ENCODE assay signal across 1 cellular context in the genomic region with DNA sequence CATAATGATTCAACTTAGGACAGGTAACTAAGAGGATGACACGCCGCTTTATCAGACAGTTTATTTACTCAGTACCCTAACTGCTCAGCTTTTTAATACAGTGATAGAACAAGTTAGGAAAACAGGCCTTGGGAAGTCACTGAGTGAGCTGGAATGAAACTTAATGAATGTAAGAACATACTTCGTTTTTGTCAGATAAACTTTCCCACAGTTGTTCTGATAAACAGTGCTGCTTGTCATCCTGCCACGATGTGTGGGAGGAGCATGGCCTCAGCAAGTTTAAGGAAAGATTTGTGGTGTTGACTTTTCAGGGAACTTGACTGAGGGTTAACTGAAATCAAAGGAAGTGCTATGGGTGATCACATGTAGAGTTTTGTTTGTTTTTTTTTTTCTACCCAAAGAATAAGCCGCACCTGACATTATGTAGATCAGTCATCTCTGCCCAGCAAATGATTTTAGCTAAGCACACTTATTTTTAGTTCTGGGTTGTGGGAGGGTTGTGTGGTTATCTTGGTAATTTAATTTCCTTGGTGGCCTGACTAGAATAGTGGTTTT.
TF ChIP-seq lines count a peak whose summit lies in the region.

No MANE protein-coding gene starts in this region.

TF ChIP-seq in endothelial cell of umbilical vein, 7 proteins besides CTCF, POLR2A, EP300 and RAD21 (continued from another document):
- TF ChIP-seq FOS (IDR thresholded peaks at IDR 0.05; ENCODE audit: borderline replicate concordance, insufficient read depth, low read length) = no peak
- TF ChIP-seq, protein P1, sequence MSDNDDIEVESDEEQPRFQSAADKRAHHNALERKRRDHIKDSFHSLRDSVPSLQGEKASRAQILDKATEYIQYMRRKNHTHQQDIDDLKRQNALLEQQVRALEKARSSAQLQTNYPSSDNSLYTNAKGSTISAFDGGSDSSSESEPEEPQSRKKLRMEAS (IDR thresholded peaks at IDR 0.05; ENCODE audit: insufficient read depth, insufficient read length) = no peak
- TF ChIP-seq MYC (IDR thresholded peaks at IDR 0.05; ENCODE audit: low read depth, low read length) = no peak
- no peak for TF ChIP-seq JUN (IDR thresholded peaks at IDR 0.05; ENCODE audit: borderline replicate concordance, insufficient read depth, insufficient read length, low read depth)
